Comparison of ENCODE assay signal across 8 cellular contexts in the genomic region with DNA sequence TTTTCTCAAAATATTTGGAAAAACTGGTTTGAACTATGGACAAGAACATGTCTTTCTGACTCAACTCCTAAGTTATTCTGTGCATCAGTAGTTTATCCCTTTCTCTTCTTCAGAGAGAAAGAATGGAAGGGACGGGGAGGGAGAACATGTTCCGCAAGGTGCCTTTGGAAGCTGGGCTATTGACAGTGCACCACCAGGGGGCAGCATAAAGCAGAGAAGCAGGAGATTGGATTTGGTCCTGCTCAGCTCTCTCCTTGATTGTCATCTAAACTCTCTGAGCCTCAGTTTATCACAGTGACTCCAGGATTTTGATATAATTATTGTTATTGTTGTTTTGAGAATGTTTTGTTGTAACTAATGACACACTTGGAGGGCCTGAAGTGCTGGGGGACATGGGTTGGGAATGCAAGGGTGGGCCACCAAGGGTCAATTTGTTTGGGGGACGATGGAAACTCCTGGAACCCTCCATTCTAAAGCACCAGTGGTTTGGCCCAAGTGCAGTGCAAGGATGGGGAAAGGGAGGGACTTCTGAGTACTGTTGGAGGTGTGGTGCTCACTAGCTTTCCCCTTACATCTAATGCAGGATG. TPM values are rescaled to one million over a fixed set of nuclear protein-coding genes. Genes with fewer than 3 reads are reported as not detected.
A peak's percentile ranks its signal among the peaks of the same experiment; 100 is the strongest.
DNase-seq lines count a peak whose midpoint lies in the region; FAIRE-seq and TF ChIP-seq lines count a peak whose summit lies in the region.

No MANE protein-coding gene starts in this region.

- WGBS in ovary, 3 donors = 62 to 69% (median 64%) methylated on average over 3 of the region's 3 CpGs
- WGBS in tibial nerve, 2 donors = 38 to 55% methylated on average over 3 of the region's 3 CpGs

- H3K27ac ChIP-seq in SJSA1 (no peak overlapping the region), ovary (no peak overlapping the region), tibial nerve (no peak overlapping the region)

- TF ChIP-seq CTCF in ovary (IDR thresholded peaks at IDR 0.05) (peak in 2 of 3 donors; percentile 20 to 24), tibial nerve (IDR thresholded peaks at IDR 0.05) (peak; percentile 64 to 84 (median 76))

- H3K4me1 ChIP-seq in SJSA1 (replicated peaks) = no peaks in the 10 kb centered on the region
- no peaks in the 10 kb centered on the region for H3K4me1 ChIP-seq in ovary (ENCODE audit: insufficient read depth)
- peaks cover 0 to 4% (median 0%) of the 10 kb centered on the region in 4 donors for H3K4me1 ChIP-seq in tibial nerve

- TF ChIP-seq EP300 in ovary (IDR thresholded peaks at IDR 0.05) (no peak), tibial nerve (IDR thresholded peaks at IDR 0.05) (no peak)

- TF ChIP-seq POLR2A in ovary (IDR thresholded peaks at IDR 0.05) (no peak), tibial nerve (IDR thresholded peaks at IDR 0.05) (no peak)

- no peaks in the 10 kb centered on the region; the same call in 1 of the 2 replicates for H3K36me3 ChIP-seq in SJSA1
- H3K36me3 ChIP-seq in ovary = no peaks in the 10 kb centered on the region
- H3K36me3 ChIP-seq in tibial nerve = no peaks in the 10 kb centered on the region

- H3K27me3 ChIP-seq in SJSA1 (replicated peaks) (no peaks in the 10 kb centered on the region), ovary (no peaks in the 10 kb centered on the region), tibial nerve (no peaks in the 10 kb centered on the region)

- FAIRE-seq in GM19239 (lab: Jason Lieb, UNC) = peak; percentile 86

- DNase-seq in Ammon's horn (ENCODE audit: low spot score) (peak; percentile 78), GM19239 (ENCODE audit: insufficient read length, low spot score) (peak; percentile 56), LHCN-M2 (ENCODE audit: low read depth) (peak; percentile 64), SJSA1 (ENCODE audit: low read depth in 1 of 2, low spot score in 2 of 2) (peak; percentile 42 to 80), germinal center (ENCODE audit: low spot score) (peak; percentile 66), ovary (peak; percentile 53 to 75 (median 71)), tibial nerve (ENCODE audit: low spot score in 2 of 2) (peak; percentile 58 to 87)
- DNase-seq in activated effector memory CD4-positive, alpha-beta T cell treated with anti-CD3 and anti-CD28 coated beads, Interleukin-2, amount 50 U/mL, for 16 hours = peak; percentile 91

- intact Hi-C loops in ovary (cut with DNase I) = no loop called here

- H3K4me3 ChIP-seq in SJSA1 = no peak overlapping the region
- no peak overlapping the region for H3K4me3 ChIP-seq in ovary
- no peak overlapping the region for H3K4me3 ChIP-seq in tibial nerve

- H3K9me3 ChIP-seq in SJSA1 (replicated peaks) (no peaks in the 10 kb centered on the region), ovary (no peaks in the 10 kb centered on the region), tibial nerve (no peaks in the 10 kb centered on the region)

RNA-seq across cellular contexts. Expression of a gene that starts 45.3 kb away (rescaled TPM):
- total RNA-seq in LHCN-M2 (2014; rRNA removed) (49.4 and 50.0 TPM in 2 replicates), ovary (10 to 100 TPM; 52.8 to 83.0 (median 63.2) TPM), tibial nerve (10 to 100 TPM; 44.1 to 52.2 (median 45.3) TPM)
- 16.7 TPM for polyA plus RNA-seq in LHCN-M2 (2012)
- 57.5 and 88.8 TPM in 2 replicates for total RNA-seq in SJSA1 (2014; rRNA removed; shearing (Covaris generic))
- polyA plus RNA-seq in ovary = 10 to 100 TPM; 38.8 to 88.5 TPM
